Comparison of ENCODE assay signal across 8 cellular contexts in the genomic region with DNA sequence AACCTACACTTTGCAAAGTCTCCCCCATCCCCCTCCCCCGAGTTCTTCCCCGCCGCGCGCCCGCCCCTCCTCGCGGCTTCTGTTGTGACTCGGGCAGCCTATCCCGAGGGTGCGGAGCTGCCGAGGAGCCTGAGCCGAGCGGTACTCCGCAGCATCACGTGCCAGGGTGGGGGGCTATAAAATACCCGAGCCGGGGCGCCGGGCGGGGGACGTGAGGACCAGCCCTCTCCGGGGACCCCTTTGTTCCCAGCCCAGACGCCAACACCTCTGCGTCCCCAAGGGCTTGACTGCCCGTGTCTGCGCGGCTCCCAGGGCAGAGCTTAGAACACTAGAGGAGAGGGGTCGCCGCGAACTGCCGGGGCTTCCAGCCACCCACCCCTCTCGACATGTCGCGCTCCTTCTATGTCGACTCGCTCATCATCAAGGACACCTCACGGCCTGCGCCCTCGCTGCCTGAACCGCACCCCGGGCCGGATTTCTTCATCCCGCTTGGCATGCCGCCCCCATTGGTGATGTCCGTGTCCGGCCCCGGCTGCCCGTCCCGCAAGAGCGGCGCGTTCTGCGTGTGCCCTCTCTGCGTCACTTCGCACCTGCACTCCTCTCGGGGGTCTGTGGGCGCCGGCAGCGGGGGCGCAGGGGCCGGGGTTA. TPM values are rescaled to one million over a fixed set of nuclear protein-coding genes. Genes with fewer than 3 reads are reported as not detected.
DNase-seq lines count a peak whose midpoint lies in the region; ATAC-seq and TF ChIP-seq lines count a peak whose summit lies in the region.

Gene GSX2 (plus strand): TSS at position 205 of the 648 bp plus-strand sequence. CDS start 182 bp downstream, at position 387.

- no peaks in the 10 kb centered on the region for H3K9me3 Mint-ChIP-seq in activated CD8-positive, alpha-beta T cell treated with anti-CD3 and anti-CD28 coated beads for 36 hours
- H3K9me3 Mint-ChIP-seq in stimulated activated naive B cell treated with anti-CD40 and anti-IgM and Interleukin-4, amounts not matched to agents 10 μg/mL and 1 μg/mL and 100 μg/mL, for 72 hours = no peaks in the 10 kb centered on the region

- peaks cover 89% of the 10 kb centered on the region for H3K27me3 Mint-ChIP-seq in activated CD8-positive, alpha-beta T cell treated with anti-CD3 and anti-CD28 coated beads for 36 hours
- peaks cover 82 to 94% of the 10 kb centered on the region in 2 donors for H3K27me3 Mint-ChIP-seq in stimulated activated naive B cell treated with anti-CD40 and anti-IgM and Interleukin-4, amounts not matched to agents 10 μg/mL and 1 μg/mL and 100 μg/mL, for 72 hours

- TF ChIP-seq CTCF in activated CD8-positive, alpha-beta T cell treated with anti-CD3 and anti-CD28 coated beads for 36 hours (IDR thresholded peaks at IDR 0.05) = no peak

- WGBS in iPS DF 6.9 (ENCODE audit: insufficient coverage, insufficient read length) = no CpG with 5 or more reads among the region's 62 CpGs

- intact Hi-C loops in activated CD8-positive, alpha-beta T cell treated with anti-CD3 and anti-CD28 coated beads for 36 hours (cut with micrococcal nuclease) = loop anchor here (5.0 kb wide), 3 partner anchors 38 to 168 kb away; partner anchors contain the start of genes CHIC2 and PDGFRA

- H3K36me3 ChIP-seq in iPS DF 6.9 (ENCODE audit: control insufficient read depth, insufficient read depth, low read length) = no peaks in the 10 kb centered on the region

- H3K27ac Mint-ChIP-seq in activated CD8-positive, alpha-beta T cell treated with anti-CD3 and anti-CD28 coated beads for 36 hours = no peak within 1 kb of the TSS
- H3K27ac Mint-ChIP-seq in stimulated activated naive B cell treated with anti-CD40 and anti-IgM and Interleukin-4, amounts not matched to agents 10 μg/mL and 1 μg/mL and 100 μg/mL, for 72 hours = peak within 1 kb of the TSS; percentile 75

- peaks cover 1% of the 10 kb centered on the region; the same call in 1 of the 2 replicates for H3K4me1 ChIP-seq in iPS DF 6.9 (ENCODE audit: control insufficient read depth, insufficient read depth, low read length)

- peak; percentile 8 for DNase-seq in NCI-H510A treated with DMSO at 0.1 percent for 48 hours (lab: John Stamatoyannopoulos, UW)
- no peak for DNase-seq in NCI-H510A (lab: John Stamatoyannopoulos, UW)
- DNase-seq in activated CD8-positive, alpha-beta T cell treated with anti-CD3 and anti-CD28 coated beads for 36 hours = no peak
- no peak for DNase-seq in iPS DF 6.9 (ENCODE audit: low read depth, low spot score)
- DNase-seq in stimulated activated naive B cell treated with anti-CD40 and anti-IgM and Interleukin-4, amounts not matched to agents 10 μg/mL and 1 μg/mL and 100 μg/mL, for 72 hours = no peak
- no peak for DNase-seq in NAMALWA (ENCODE audit: low spot score)
- no peak for DNase-seq in GM19240 (ENCODE audit: insufficient read length, low spot score)

- peaks cover 59% of the 10 kb centered on the region for H3K4me1 Mint-ChIP-seq in activated CD8-positive, alpha-beta T cell treated with anti-CD3 and anti-CD28 coated beads for 36 hours (ENCODE audit: low read depth)
- H3K4me1 Mint-ChIP-seq in stimulated activated naive B cell treated with anti-CD40 and anti-IgM and Interleukin-4, amounts not matched to agents 10 μg/mL and 1 μg/mL and 100 μg/mL, for 72 hours = peaks cover 35 to 60% of the 10 kb centered on the region in 2 donors

- POLR2A ChIA-PET in activated CD8-positive, alpha-beta T cell treated with anti-CD3 and anti-CD28 coated beads for 36 hours (lab: Charles Lee) = no interaction called here

- H3K4me3 ChIP-seq in iPS DF 6.9 (ENCODE audit: low read length) = peak within 1 kb of the TSS; percentile 2; the same call in 1 of the 2 replicates

- peak; percentile 28 for ATAC-seq in activated CD8-positive, alpha-beta T cell treated with anti-CD3 and anti-CD28 coated beads for 36 hours
- no peak for ATAC-seq in stimulated activated naive B cell treated with anti-CD40 and anti-IgM and Interleukin-4, amounts not matched to agents 10 μg/mL and 1 μg/mL and 100 μg/mL, for 72 hours (replicated peaks)
- no peak for ATAC-seq in GM18858 (IDR thresholded peaks at IDR 0.05; ENCODE audit: unreplicated experiment)

- no peaks in the 10 kb centered on the region for H3K36me3 Mint-ChIP-seq in activated CD8-positive, alpha-beta T cell treated with anti-CD3 and anti-CD28 coated beads for 36 hours (ENCODE audit: low read depth)
- H3K36me3 Mint-ChIP-seq in stimulated activated naive B cell treated with anti-CD40 and anti-IgM and Interleukin-4, amounts not matched to agents 10 μg/mL and 1 μg/mL and 100 μg/mL, for 72 hours = no peaks in the 10 kb centered on the region

- no peak within 1 kb of the TSS for H3K27ac ChIP-seq in iPS DF 6.9 (ENCODE audit: low read length)

- CTCF ChIA-PET in activated CD8-positive, alpha-beta T cell treated with anti-CD3 and anti-CD28 coated beads for 36 hours (lab: Charles Lee) = interaction anchor here (1.5 to 4.4 kb wide), 2 partner anchors 9 to 133 kb away, joined by 5 to 27 read pairs; no protein-coding TSS in a partner anchor

- peak within 1 kb of the TSS; percentile 59 for H3K4me3 Mint-ChIP-seq in activated CD8-positive, alpha-beta T cell treated with anti-CD3 and anti-CD28 coated beads for 36 hours
- peak within 1 kb of the TSS; percentile 72 to 78 for H3K4me3 Mint-ChIP-seq in stimulated activated naive B cell treated with anti-CD40 and anti-IgM and Interleukin-4, amounts not matched to agents 10 μg/mL and 1 μg/mL and 100 μg/mL, for 72 hours

- no peaks in the 10 kb centered on the region for H3K9me3 ChIP-seq in iPS DF 6.9 (ENCODE audit: control insufficient read depth, insufficient read depth, low read length)

- H3K27me3 ChIP-seq in iPS DF 6.9 (ENCODE audit: control insufficient read depth, insufficient read depth, low read length) = peaks cover 95% of the 10 kb centered on the region

RNA-seq across cellular contexts. Expression of gene GSX2, which starts in this region (rescaled TPM):
- total RNA-seq in activated CD8-positive, alpha-beta T cell treated with anti-CD3 and anti-CD28 coated beads for 36 hours = not detected

Comparison
In these comparisons a context has a peak if more than half of its experiments do, and no peak if none do; other contexts are left out.
1. Peak in ATAC-seq in activated CD8-positive, alpha-beta T cell treated with anti-CD3 and anti-CD28 coated beads for 36 hours; RNA of the gene not detected or under 1 TPM.